Comparison of ENCODE assay signal across 15 cellular contexts in the genomic region with DNA sequence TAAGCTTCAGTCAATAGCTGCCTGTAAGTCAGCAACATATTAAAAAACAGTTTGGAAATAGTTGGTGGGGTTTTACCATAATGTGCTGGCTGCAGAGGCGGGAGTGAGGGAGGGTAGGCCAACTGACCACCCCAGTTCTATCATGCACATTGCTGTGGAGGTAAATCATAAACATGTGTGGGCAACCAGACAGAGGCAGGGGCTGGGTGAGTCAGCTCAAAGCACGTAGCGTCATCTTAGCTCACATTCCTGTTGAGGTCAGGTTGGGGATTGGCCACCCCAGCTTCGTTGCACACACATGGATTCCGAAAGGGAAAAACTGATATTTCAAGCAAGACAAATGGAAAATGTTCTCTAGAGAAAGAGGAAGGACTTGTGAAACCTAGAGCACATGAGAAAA. TPM values are rescaled to one million over a fixed set of nuclear protein-coding genes. Genes with fewer than 3 reads are reported as not detected.
A peak's percentile ranks its signal among the peaks of the same experiment; 100 is the strongest.
DNase-seq lines count a peak whose midpoint lies in the region; ATAC-seq and TF ChIP-seq lines count a peak whose summit lies in the region.
"Had no signal": no experiment of that assay in that cellular context is flagged by ENCODE, and none has a peak within 500 bp of the region (broad histone marks: within the 10 kb centered on the region; RNA-seq: fewer than 3 reads in every experiment).

No MANE protein-coding gene starts in this region.

- H3K4me1 ChIP-seq in SJSA1 (replicated peaks) (peaks cover 36% of the 10 kb centered on the region), fibroblast of lung (ENCODE audit: control insufficient read depth, extremely low read depth, insufficient read depth, low read length) (peaks cover 3% of the 10 kb centered on the region)
- H3K4me1 ChIP-seq: esophagus muscularis mucosa, left ventricle myocardium inferior, right atrium auricular region had no signal

- H3K79me2 ChIP-seq in fibroblast of lung (ENCODE audit: control insufficient read depth, insufficient read depth, low read length) = no peaks in the 10 kb centered on the region

- H3K9ac ChIP-seq in fibroblast of lung (ENCODE audit: insufficient read depth, low read length) = no peak overlapping the region
- H3K9ac ChIP-seq: KMS-11 had no signal

- TF ChIP-seq CTCF in fibroblast of lung (conservative IDR thresholded peaks at IDR 0.05 in 1 of 2, IDR thresholded peaks at IDR 0.05 in 1 of 2; ENCODE audit: low read depth in 1 of 2, low read length in 2 of 2) = no peak

- intact Hi-C loops in sciatic nerve (cut with DNase I) = no loop called here

- peak; percentile 93 for DNase-seq in GM03348 (ENCODE audit: low spot score)
- DNase-seq in SJSA1 (ENCODE audit: low read depth in 1 of 2, low spot score in 2 of 2) = peak; percentile 94 to 95
- peak; percentile 75 to 99 for DNase-seq in fibroblast of lung (ENCODE audit: low read depth in 2 of 2)
- DNase-seq in sciatic nerve (ENCODE audit: low spot score) = peak; percentile 39
- no peak for DNase-seq in DMS 273 (lab: John Stamatoyannopoulos, UW; ENCODE audit: unreplicated experiment)
- DNase-seq in stimulated activated naive CD4-positive, alpha-beta T cell (lab: John Stamatoyannopoulos, UW) = no peak
- DNase-seq in OCI-M1 (lab: John Stamatoyannopoulos, UW) = no peak
- no peak for DNase-seq in NCI-H524 (lab: John Stamatoyannopoulos, UW)
- DNase-seq: activated naive CD8-positive, alpha-beta T cell treated with anti-CD3 and anti-CD28 coated beads, Interleukin-2, amount 50 U/mL, for 24 hours; left ventricle myocardium inferior; NCI-H510A; SW 1271 had no signal

- peak overlapping the region; percentile 97 for H3K27ac ChIP-seq in SJSA1
- H3K27ac ChIP-seq in fibroblast of lung (ENCODE audit: insufficient read depth, low read length) = peak overlapping the region; percentile 43
- H3K27ac ChIP-seq: esophagus muscularis mucosa, KMS-11, left ventricle myocardium inferior, right atrium auricular region had no signal

- H3K4me3 ChIP-seq in SJSA1 (no peak overlapping the region), fibroblast of lung (replicated peaks in 1 of 4; ENCODE audit: control extremely low read depth in 1 of 4, insufficient read depth in 1 of 4, low read depth in 3 of 4, low read length in 4 of 4) (no peak overlapping the region)
- H3K4me3 ChIP-seq: esophagus muscularis mucosa, left ventricle myocardium inferior, right atrium auricular region had no signal

- no peaks in the 10 kb centered on the region for H4K20me1 ChIP-seq in fibroblast of lung (ENCODE audit: control insufficient read depth, extremely low read depth, insufficient read depth, low read length)

- H3K36me3 ChIP-seq in SJSA1 (peaks cover 8% of the 10 kb centered on the region; the same call in 1 of the 2 replicates), fibroblast of lung (ENCODE audit: control insufficient read depth, insufficient read depth, low read length) (no peaks in the 10 kb centered on the region)

- H2AFZ ChIP-seq in fibroblast of lung (ENCODE audit: low read length) = no peak overlapping the region

- peak; percentile 41 for ATAC-seq in sciatic nerve
- ATAC-seq: activated naive CD8-positive, alpha-beta T cell treated with anti-CD3 and anti-CD28 coated beads, Interleukin-2, amount 50 U/mL, for 24 hours had no signal

- H3K9me3 ChIP-seq in SJSA1 (replicated peaks) (no peaks in the 10 kb centered on the region), fibroblast of lung (ENCODE audit: control insufficient read depth, insufficient read depth, low read depth, low read length) (no peaks in the 10 kb centered on the region)
- H3K9me3 ChIP-seq: esophagus muscularis mucosa, left ventricle myocardium inferior, right atrium auricular region had no signal

- H3K4me2 ChIP-seq in fibroblast of lung (ENCODE audit: extremely low read depth, insufficient read depth, low read length) = no peak overlapping the region
- H3K4me2 ChIP-seq: KMS-11 had no signal

- no peaks in the 10 kb centered on the region for H3K27me3 ChIP-seq in SJSA1 (replicated peaks)
- H3K27me3 ChIP-seq in fibroblast of lung (ENCODE audit: control insufficient read depth, insufficient read depth, low read length) = no peaks in the 10 kb centered on the region
- H3K27me3 ChIP-seq: esophagus muscularis mucosa, right atrium auricular region had no signal

RNA-seq across cellular contexts. Expression of a gene that starts 19.5 kb away (rescaled TPM):
- total RNA-seq in SJSA1 (2014; rRNA removed; shearing (Covaris generic)) = 0.16 and 0.29 TPM in 2 replicates
- total RNA-seq in fibroblast of lung (not detected in 2 replicates), sciatic nerve (not detected)
- not detected in 2 replicates for polyA plus RNA-seq in fibroblast of lung
- not detected in 2 replicates for polyA plus RNA-seq in fibroblast of lung (2012)
- not detected in 2 replicates for polyA minus RNA-seq in fibroblast of lung (ENCODE audit: low replicate concordance)
- total RNA-seq: esophagus muscularis mucosa, left ventricle myocardium inferior, right atrium auricular region had no signal

Comparison
In these comparisons a context has a peak if more than half of its experiments do, and no peak if none do; other contexts are left out.
1. DNase-seq: peak in GM03348 (single experiment), SJSA1 (2 of 2), fibroblast of lung (2 of 2) and sciatic nerve (single experiment); none in DMS 273 (single experiment), stimulated activated naive CD4-positive, alpha-beta T cell (0 of 6), OCI-M1 (single experiment) and NCI-H524 (0 of 2).